10 cellular contexts compared by ENCODE assay signal in genomic region chr20:49630396-49630951, GRCh38.
DNase-seq lines count a peak whose midpoint lies in the region; ATAC-seq and TF ChIP-seq lines count a peak whose summit lies in the region.
"Had no signal": no experiment of that assay in that cellular context is flagged by ENCODE, and none has a peak within 500 bp of the region (broad histone marks: within the 10 kb centered on the region; RNA-seq: fewer than 3 reads in every experiment).

No MANE protein-coding gene starts in this region.

- DNase-seq in GM10266 (ENCODE audit: extremely low spot score) (peak; percentile 74), endothelial cell (ENCODE audit: low spot score) (no peak), midbrain (lab: John Stamatoyannopoulos, UW) (no peak), DMS79 (lab: John Stamatoyannopoulos, UW) (no peak), NCI-H524 treated with DMSO at 0.1 percent for 48 hours (lab: John Stamatoyannopoulos, UW) (no peak)
- no peak for DNase-seq in activated T-cell treated with anti-CD3 and anti-CD28 coated beads, Interleukin-2, amount 50 U/mL, for 4 hours
- DNase-seq: CD4-positive, alpha-beta T cell; naive B cell had no signal

- H3K27ac Mint-ChIP-seq in endothelial cell (ENCODE audit: unreplicated experiment) = peak overlapping the region; percentile 88
- H3K27ac Mint-ChIP-seq: CD4-positive, alpha-beta T cell had no signal

- H3K27me3 Mint-ChIP-seq in endothelial cell (ENCODE audit: unreplicated experiment) = peaks cover 20% of the 10 kb centered on the region
- no peaks in the 10 kb centered on the region for H3K27me3 Mint-ChIP-seq in activated T-cell treated with anti-CD3 and anti-CD28 coated beads, Interleukin-2, amount 50 U/mL, for 4 hours (ENCODE audit: low read depth)
- H3K27me3 Mint-ChIP-seq: CD4-positive, alpha-beta T cell had no signal

- H3K9me3 Mint-ChIP-seq in endothelial cell (ENCODE audit: unreplicated experiment) = no peaks in the 10 kb centered on the region
- H3K9me3 Mint-ChIP-seq in activated T-cell treated with anti-CD3 and anti-CD28 coated beads, Interleukin-2, amount 50 U/mL, for 4 hours = no peaks in the 10 kb centered on the region

- no peak for TF ChIP-seq CTCF in GM10266 (IDR thresholded peaks at IDR 0.05; ENCODE audit: control insufficient read depth, insufficient read depth, low read depth, missing control alignments)
- TF ChIP-seq CTCF in endothelial cell (IDR thresholded peaks at IDR 0.05; ENCODE audit: unreplicated experiment) = no peak

- ATAC-seq in GM19467 (IDR thresholded peaks at IDR 0.05; ENCODE audit: unreplicated experiment) = peak; percentile 70
- peak; percentile 51 for ATAC-seq in HG03097 (IDR thresholded peaks at IDR 0.05; ENCODE audit: low FRiP score, unreplicated experiment)
- no peak for ATAC-seq in activated T-cell treated with anti-CD3 and anti-CD28 coated beads, Interleukin-2, amount 50 U/mL, for 4 hours

- no peak overlapping the region for H3K4me3 Mint-ChIP-seq in endothelial cell (ENCODE audit: unreplicated experiment)
- H3K4me3 Mint-ChIP-seq in activated T-cell treated with anti-CD3 and anti-CD28 coated beads, Interleukin-2, amount 50 U/mL, for 4 hours = no peak overlapping the region
- H3K4me3 Mint-ChIP-seq: CD4-positive, alpha-beta T cell had no signal

- H3K4me1 Mint-ChIP-seq in endothelial cell (ENCODE audit: unreplicated experiment) = peaks cover 41% of the 10 kb centered on the region
- H3K4me1 Mint-ChIP-seq in activated T-cell treated with anti-CD3 and anti-CD28 coated beads, Interleukin-2, amount 50 U/mL, for 4 hours (ENCODE audit: low read depth) = peaks cover 1% of the 10 kb centered on the region

- peaks cover 42% of the 10 kb centered on the region for H3K36me3 Mint-ChIP-seq in endothelial cell (ENCODE audit: low read depth, unreplicated experiment)
- H3K36me3 Mint-ChIP-seq in activated T-cell treated with anti-CD3 and anti-CD28 coated beads, Interleukin-2, amount 50 U/mL, for 4 hours (ENCODE audit: insufficient read depth) = peaks cover 11% of the 10 kb centered on the region
- H3K36me3 Mint-ChIP-seq: naive B cell had no signal

Comparison
In these comparisons a context has a peak if more than half of its experiments do, and no peak if none do; other contexts are left out.
1. ATAC-seq: peak in GM19467 (single experiment) and HG03097 (single experiment); none in activated T-cell treated with anti-CD3 and anti-CD28 coated beads, Interleukin-2, amount 50 U/mL, for 4 hours (0 of 2).